17 cellular contexts compared by ENCODE assay signal in the genomic region with DNA sequence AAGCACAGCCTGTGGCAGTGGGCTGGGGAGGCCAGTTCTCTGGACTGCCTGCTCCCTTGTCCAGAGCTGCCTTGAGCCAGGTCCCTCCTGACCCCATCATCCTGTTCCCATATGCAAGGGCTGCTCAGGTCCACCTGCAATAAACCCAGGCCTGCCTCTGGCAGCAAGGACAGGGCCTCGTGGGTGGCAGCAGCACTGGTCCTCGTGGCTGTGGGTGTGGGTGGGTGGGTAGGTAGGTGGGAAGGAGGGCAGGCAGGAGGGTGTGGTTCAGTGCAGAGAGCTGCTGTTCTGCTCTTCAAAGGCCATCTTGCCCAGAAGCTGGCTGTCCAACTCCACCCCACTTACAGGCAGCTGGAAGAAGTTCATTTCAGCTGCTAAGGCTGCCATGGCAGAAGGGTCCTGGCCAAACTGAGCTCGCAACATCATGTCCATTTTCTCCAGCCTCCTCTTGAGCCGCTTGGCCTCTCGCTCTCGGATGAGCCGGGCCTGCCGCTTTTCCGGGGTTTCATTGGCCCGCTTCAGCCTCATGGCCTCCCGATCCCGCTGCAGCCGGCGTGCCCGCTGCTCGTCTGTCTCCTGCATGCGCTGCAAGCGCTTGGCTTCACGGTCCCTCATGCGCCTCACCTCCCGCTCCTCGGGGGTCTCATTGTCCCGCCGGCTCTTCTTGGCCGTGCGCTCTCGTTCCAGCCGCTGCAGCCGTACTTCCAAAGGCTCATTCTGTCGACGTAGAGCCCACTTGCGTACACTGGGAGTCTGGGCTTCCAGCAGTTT.
"Had no signal": no experiment of that assay in that cellular context is flagged by ENCODE, and none has a peak within 500 bp of the region (broad histone marks: within the 10 kb centered on the region; RNA-seq: fewer than 3 reads in every experiment).

No MANE protein-coding gene starts in this region.

- H3K36me3 Mint-ChIP-seq: activated naive CD8-positive, alpha-beta T cell had no signal

- H3K9me3 ChIP-seq: heart left ventricle, SJSA1 had no signal

- H3K27ac Mint-ChIP-seq: activated CD4-positive, alpha-beta T cell treated with anti-CD3 and anti-CD28 coated beads, Interleukin-2, amount 10 ng/mL, durations not matched to agents 7 days and 5 days; activated naive CD8-positive, alpha-beta T cell; T-helper 2 cell treated with Interferon-gamma antibody and Interleukin-4, amounts not matched to agents 5 μg/mL and 100 μg/mL, for 36 hours had no signal

- H3K4me3 Mint-ChIP-seq: activated CD4-positive, alpha-beta T cell treated with anti-CD3 and anti-CD28 coated beads, Interleukin-2, amount 10 ng/mL, durations not matched to agents 7 days and 5 days; activated naive CD8-positive, alpha-beta T cell; naive thymus-derived CD4-positive, alpha-beta T cell; stimulated activated naive CD8-positive, alpha-beta T cell treated with anti-CD3 and anti-CD28 coated beads, Interleukin-15, amount 100 ng/mL, for 72 hours; T-helper 2 cell treated with Interferon-gamma antibody and Interleukin-4, amounts not matched to agents 5 μg/mL and 100 μg/mL, for 36 hours had no signal

- FAIRE-seq: endothelial cell of umbilical vein had no signal

- H2AFZ ChIP-seq: parathyroid adenoma had no signal

- H3K4me1 ChIP-seq: parathyroid adenoma, SJSA1 had no signal

- H3K4me2 ChIP-seq: smooth muscle cell had no signal

- H3K27me3 ChIP-seq: heart left ventricle, SJSA1 had no signal

- H3K4me3 ChIP-seq: coronary artery, heart left ventricle, lung, SJSA1, smooth muscle cell had no signal

- H3K27ac ChIP-seq: coronary artery, parathyroid adenoma, SJSA1 had no signal

- H3K27me3 Mint-ChIP-seq: activated CD4-positive, alpha-beta T cell treated with anti-CD3 and anti-CD28 coated beads, Interleukin-2, amount 10 ng/mL, durations not matched to agents 7 days and 5 days; activated naive CD8-positive, alpha-beta T cell; naive thymus-derived CD4-positive, alpha-beta T cell; stimulated activated naive CD8-positive, alpha-beta T cell treated with anti-CD3 and anti-CD28 coated beads, Interleukin-15, amount 100 ng/mL, for 72 hours had no signal

- ATAC-seq: left colon; naive thymus-derived CD4-positive, alpha-beta T cell; stimulated activated naive CD8-positive, alpha-beta T cell treated with anti-CD3 and anti-CD28 coated beads, Interleukin-15, amount 100 ng/mL, for 72 hours had no signal

- H3K9me3 Mint-ChIP-seq: activated CD4-positive, alpha-beta T cell treated with anti-CD3 and anti-CD28 coated beads, Interleukin-2, amount 10 ng/mL, durations not matched to agents 7 days and 5 days; naive thymus-derived CD4-positive, alpha-beta T cell; stimulated activated naive CD8-positive, alpha-beta T cell treated with anti-CD3 and anti-CD28 coated beads, Interleukin-15, amount 100 ng/mL, for 72 hours; T-helper 2 cell treated with Interferon-gamma antibody and Interleukin-4, amounts not matched to agents 5 μg/mL and 100 μg/mL, for 36 hours had no signal

- H3K9ac ChIP-seq: parathyroid adenoma had no signal

- DNase-seq: activated CD4-positive, alpha-beta T cell treated with anti-CD3 and anti-CD28 coated beads, Interleukin-2, amount 10 ng/mL, durations not matched to agents 7 days and 5 days; amniotic stem cell; caudate nucleus; foreskin melanocyte; heart left ventricle; left colon; naive thymus-derived CD4-positive, alpha-beta T cell; stimulated activated naive CD8-positive, alpha-beta T cell treated with anti-CD3 and anti-CD28 coated beads, Interleukin-15, amount 100 ng/mL, for 72 hours; SW 1271 had no signal
